ENCODE assay signal across 13 cellular contexts in genomic region chrX:140710710-140711109, GRCh38. TPM values are rescaled to one million over a fixed set of nuclear protein-coding genes. Genes with fewer than 3 reads are reported as not detected.
DNase-seq lines count a peak whose midpoint lies in the region; ATAC-seq and TF ChIP-seq lines count a peak whose summit lies in the region.
"Had no signal": no experiment of that assay in that cellular context is flagged by ENCODE, and none has a peak within 500 bp of the region (broad histone marks: within the 10 kb centered on the region; RNA-seq: fewer than 3 reads in every experiment).

No MANE protein-coding gene starts in this region.

- H4K8ac ChIP-seq in trophoblast cell (ENCODE audit: low read depth, low read length) = no peak overlapping the region

- DNase-seq in HAP-1 (ENCODE audit: low spot score in 2 of 2) (peak; percentile 80 to 91), WTC11 (ENCODE audit: low spot score) (no peak), head of caudate nucleus (peak; percentile 15 to 90 (median 70)), trophoblast cell (no peak), NCI-H1930 (lab: John Stamatoyannopoulos, UW) (no peak)
- DNase-seq in stimulated activated naive B cell treated with anti-CD40 and anti-IgM and Interleukin-4, amounts not matched to agents 10 μg/mL and 1 μg/mL and 100 μg/mL, for 72 hours = no peak
- DNase-seq: activated T-cell treated with anti-CD3 and anti-CD28 coated beads, Interleukin-2, amount 50 U/mL, for 4 hours; NCI-H2029; stimulated activated naive CD8-positive, alpha-beta T cell treated with anti-CD3 and anti-CD28 coated beads, Interleukin-15, amount 100 ng/mL, for 72 hours had no signal

- in situ Hi-C loops in HAP-1 (cut with MboI; ENCODE audit: low sequenced_read_pairs) = no loop called here

- H3K23ac ChIP-seq in trophoblast cell (ENCODE audit: low read length) = no peak overlapping the region

- H3K27me3 Mint-ChIP-seq in WTC11 (ENCODE audit: low read depth) = peaks cover 14% of the 10 kb centered on the region
- peaks cover 0 to 16% of the 10 kb centered on the region in 2 donors for H3K27me3 Mint-ChIP-seq in stimulated activated naive B cell treated with anti-CD40 and anti-IgM and Interleukin-4, amounts not matched to agents 10 μg/mL and 1 μg/mL and 100 μg/mL, for 72 hours

- no peak overlapping the region for H3K4ac ChIP-seq in trophoblast cell (ENCODE audit: low read depth, low read length)

- no peak overlapping the region for H4K12ac ChIP-seq in trophoblast cell (ENCODE audit: low read depth, low read length)

- no peak overlapping the region for H3K18ac ChIP-seq in trophoblast cell (ENCODE audit: low read length)

- no peak overlapping the region for H2BK12ac ChIP-seq in trophoblast cell (ENCODE audit: low read length)

- no CpG with 5 or more reads among the region's 6 CpGs for WGBS in trophoblast cell (ENCODE audit: extremely low coverage, insufficient coverage, insufficient read length)

- no peak overlapping the region for H4K91ac ChIP-seq in trophoblast cell (ENCODE audit: low read depth, low read length)

- H3K27ac Mint-ChIP-seq in WTC11 = no peak overlapping the region
- H3K27ac Mint-ChIP-seq in stimulated activated naive B cell treated with anti-CD40 and anti-IgM and Interleukin-4, amounts not matched to agents 10 μg/mL and 1 μg/mL and 100 μg/mL, for 72 hours = no peak overlapping the region
- H3K27ac Mint-ChIP-seq: CD14-positive monocyte; stimulated activated naive CD8-positive, alpha-beta T cell treated with anti-CD3 and anti-CD28 coated beads, Interleukin-15, amount 100 ng/mL, for 72 hours had no signal

- TF ChIP-seq CTCF in WTC11 (IDR thresholded peaks at IDR 0.05) = no peak

- H3K79me1 ChIP-seq in trophoblast cell (ENCODE audit: low read length) = peaks cover 8% of the 10 kb centered on the region

- intact Hi-C loops in head of caudate nucleus (cut with DNase I) = no loop called here

- peaks cover 11% of the 10 kb centered on the region for H3K36me3 ChIP-seq in HAP-1 (replicated peaks)
- H3K36me3 ChIP-seq in trophoblast cell (ENCODE audit: control insufficient read depth in 1 of 2, insufficient read depth in 2 of 2, low read length in 2 of 2) = no peaks in the 10 kb centered on the region

- CTCF ChIA-PET in WTC11 (lab: Charles Lee) = no interaction called here

- no peak for ATAC-seq in WTC11
- ATAC-seq in GM18511 (IDR thresholded peaks at IDR 0.05; ENCODE audit: unreplicated experiment) = no peak
- ATAC-seq in stimulated activated naive B cell treated with anti-CD40 and anti-IgM and Interleukin-4, amounts not matched to agents 10 μg/mL and 1 μg/mL and 100 μg/mL, for 72 hours (replicated peaks) = no peak
- ATAC-seq in GM19035 (IDR thresholded peaks at IDR 0.05; ENCODE audit: unreplicated experiment) = no peak
- ATAC-seq: activated T-cell treated with anti-CD3 and anti-CD28 coated beads, Interleukin-2, amount 50 U/mL, for 4 hours; stimulated activated naive CD8-positive, alpha-beta T cell treated with anti-CD3 and anti-CD28 coated beads, Interleukin-15, amount 100 ng/mL, for 72 hours had no signal

- H3K4me1 ChIP-seq in HAP-1 (peaks cover 15% of the 10 kb centered on the region), trophoblast cell (ENCODE audit: control insufficient read depth in 1 of 2, insufficient read depth in 2 of 2, low read length in 2 of 2) (peaks cover 7 to 12% of the 10 kb centered on the region in 2 experiments)

- no peak overlapping the region for H2AK5ac ChIP-seq in trophoblast cell (ENCODE audit: low read length)

- no peak overlapping the region for H3K14ac ChIP-seq in trophoblast cell (ENCODE audit: low read length)

- H3K27ac ChIP-seq in trophoblast cell (ENCODE audit: low read depth, low read length) = no peak overlapping the region
- H3K27ac ChIP-seq: KMS-11 had no signal

- peak overlapping the region; percentile 54 for H3K4me3 Mint-ChIP-seq in WTC11
- H3K4me3 Mint-ChIP-seq in stimulated activated naive B cell treated with anti-CD40 and anti-IgM and Interleukin-4, amounts not matched to agents 10 μg/mL and 1 μg/mL and 100 μg/mL, for 72 hours = no peak overlapping the region
- H3K4me3 Mint-ChIP-seq: activated T-cell treated with anti-CD3 and anti-CD28 coated beads, Interleukin-2, amount 50 U/mL, for 4 hours; stimulated activated naive CD8-positive, alpha-beta T cell treated with anti-CD3 and anti-CD28 coated beads, Interleukin-15, amount 100 ng/mL, for 72 hours had no signal

- H3K27me3 ChIP-seq in HAP-1 (ENCODE audit: low read depth) (no peaks in the 10 kb centered on the region), trophoblast cell (ENCODE audit: insufficient read depth, low read length) (no peaks in the 10 kb centered on the region)

- H3K36me3 Mint-ChIP-seq in WTC11 = no peaks in the 10 kb centered on the region
- no peaks in the 10 kb centered on the region for H3K36me3 Mint-ChIP-seq in stimulated activated naive B cell treated with anti-CD40 and anti-IgM and Interleukin-4, amounts not matched to agents 10 μg/mL and 1 μg/mL and 100 μg/mL, for 72 hours
- H3K36me3 Mint-ChIP-seq: CD14-positive monocyte had no signal

- H3K9me3 Mint-ChIP-seq in WTC11 = no peaks in the 10 kb centered on the region
- no peaks in the 10 kb centered on the region for H3K9me3 Mint-ChIP-seq in stimulated activated naive B cell treated with anti-CD40 and anti-IgM and Interleukin-4, amounts not matched to agents 10 μg/mL and 1 μg/mL and 100 μg/mL, for 72 hours
- H3K9me3 Mint-ChIP-seq: activated T-cell treated with anti-CD3 and anti-CD28 coated beads, Interleukin-2, amount 50 U/mL, for 4 hours; CD14-positive monocyte; stimulated activated naive CD8-positive, alpha-beta T cell treated with anti-CD3 and anti-CD28 coated beads, Interleukin-15, amount 100 ng/mL, for 72 hours had no signal

- H3K4me2 ChIP-seq in trophoblast cell (ENCODE audit: low read length) = peak overlapping the region; percentile 34
- H3K4me2 ChIP-seq: KMS-11 had no signal

- H2AFZ ChIP-seq in trophoblast cell (ENCODE audit: insufficient read depth, low read length, poor library complexity) = no peak overlapping the region

- peaks cover 32% of the 10 kb centered on the region for H3K4me1 Mint-ChIP-seq in WTC11
- peaks cover 0 to 5% of the 10 kb centered on the region in 2 donors for H3K4me1 Mint-ChIP-seq in stimulated activated naive B cell treated with anti-CD40 and anti-IgM and Interleukin-4, amounts not matched to agents 10 μg/mL and 1 μg/mL and 100 μg/mL, for 72 hours
- H3K4me1 Mint-ChIP-seq: CD14-positive monocyte; stimulated activated naive CD8-positive, alpha-beta T cell treated with anti-CD3 and anti-CD28 coated beads, Interleukin-15, amount 100 ng/mL, for 72 hours had no signal

- H3K4me3 ChIP-seq in HAP-1 = peak overlapping the region; percentile 39
- H3K4me3 ChIP-seq in trophoblast cell (ENCODE audit: low read depth, low read length) = no peak overlapping the region

- H3K9me3 ChIP-seq in HAP-1 (no peaks in the 10 kb centered on the region), trophoblast cell (ENCODE audit: insufficient read depth, low read depth, low read length) (no peaks in the 10 kb centered on the region)

- POLR2A ChIA-PET in WTC11 (lab: Charles Lee) = no interaction called here

- no peaks in the 10 kb centered on the region for H3K79me2 ChIP-seq in trophoblast cell (ENCODE audit: control insufficient read depth, insufficient read depth, low read length, poor library complexity)

- no peak overlapping the region for H2BK120ac ChIP-seq in trophoblast cell (ENCODE audit: insufficient read depth, low read length, poor library complexity)

- H3K9ac ChIP-seq in trophoblast cell (ENCODE audit: low read length) = no peak overlapping the region
- H3K9ac ChIP-seq: KMS-11 had no signal

- H2BK5ac ChIP-seq in trophoblast cell (ENCODE audit: low read depth, low read length, poor library complexity) = no peak overlapping the region

TF ChIP-seq in WTC11, 78 proteins besides CTCF, POLR2A, EP300 and RAD21:
- TF ChIP-seq NR1H2 (CRISPR knock-in tag; IDR thresholded peaks at IDR 0.05) (no peak), NFE2L1 (CRISPR knock-in tag; IDR thresholded peaks at IDR 0.05) (no peak), ZNF425 (CRISPR knock-in tag; conservative IDR thresholded peaks at IDR 0.05) (no peak), TP53 (CRISPR knock-in tag; IDR thresholded peaks at IDR 0.05) (no peak), CREM (CRISPR knock-in tag; IDR thresholded peaks at IDR 0.05) (no peak)

RNA-seq across cellular contexts. Expression of gene LINC00632, which starts 1.2 kb away (rescaled TPM):
- total RNA-seq in WTC11 (2021) = 29.7 to 43.6 TPM (median 42.0 TPM) in 3 replicates
- polyA plus RNA-seq in trophoblast cell (2013) = 18.8 and 19.2 TPM in 2 replicates
- polyA plus RNA-seq: CD14-positive monocyte had no signal

Comparison
In these comparisons a context has a peak if more than half of its experiments do, and no peak if none do; other contexts are left out.
1. DNase-seq: peak in HAP-1 (2 of 2) and head of caudate nucleus (42 of 42); none in WTC11 (single experiment), trophoblast cell (0 of 2), stimulated activated naive B cell treated with anti-CD40 and anti-IgM and Interleukin-4, amounts not matched to agents 10 μg/mL and 1 μg/mL and 100 μg/mL, for 72 hours (single experiment) and NCI-H1930 (0 of 2).